ENCODE assay signal across 8 cellular contexts in genomic region chr16:71537643-71538042, GRCh38. TPM values are rescaled to one million over a fixed set of nuclear protein-coding genes. Genes with fewer than 3 reads are reported as not detected.
DNase-seq lines count a peak whose midpoint lies in the region; ATAC-seq and TF ChIP-seq lines count a peak whose summit lies in the region.

No MANE protein-coding gene starts in this region.

- ATAC-seq in CD4-positive, alpha-beta T cell (ENCODE audit: poor library complexity) = peak; percentile 54
- ATAC-seq in GM19023 (IDR thresholded peaks at IDR 0.05; ENCODE audit: unreplicated experiment) (peak; percentile 81), T-cell (replicated peaks in 1 of 4) (peak in 3 of 4 experiments; percentile 49 to 56 (median 51))
- ATAC-seq in naive thymus-derived CD4-positive, alpha-beta T cell = peak; percentile 55

- H3K9ac ChIP-seq in Karpas-422 (ENCODE audit: low read length) = no peak overlapping the region

- no peaks in the 10 kb centered on the region for H4K20me1 ChIP-seq in Karpas-422 (ENCODE audit: insufficient read depth, low read depth, low read length)

- DNase-seq in CD4-positive, alpha-beta T cell = peak in 7 of 10 experiments; percentile 2 to 15 (median 7)
- DNase-seq in Karpas-422 (peak; percentile 83), T-cell (peak in 21 of 34 experiments; percentile 1 to 35 (median 10)), dorsolateral prefrontal cortex (peak in 5 of 10 donors; percentile 3 to 43 (median 35)), hippocampal formation (lab: John Stamatoyannopoulos, UW) (no peak), NK-92 (lab: John Stamatoyannopoulos, UW; ENCODE audit: unreplicated experiment) (no peak)
- peak in 6 of 9 donors; percentile 5 to 28 (median 10) for DNase-seq in naive thymus-derived CD4-positive, alpha-beta T cell

- H2AFZ ChIP-seq in Karpas-422 (ENCODE audit: low read length) = no peak overlapping the region

- peaks cover 11% of the 10 kb centered on the region for H3K27me3 Mint-ChIP-seq in CD4-positive, alpha-beta T cell
- peaks cover 8% of the 10 kb centered on the region in 2 donors for H3K27me3 Mint-ChIP-seq in T-cell
- peaks cover 4 to 7% (median 5%) of the 10 kb centered on the region in 5 donors for H3K27me3 Mint-ChIP-seq in naive thymus-derived CD4-positive, alpha-beta T cell

- H3K9me2 ChIP-seq in Karpas-422 (replicated peaks; ENCODE audit: insufficient read depth, low read length) = no peaks in the 10 kb centered on the region

- H3K9me3 ChIP-seq in CD4-positive, alpha-beta T cell (ENCODE audit: control insufficient read depth, low read length) = no peaks in the 10 kb centered on the region
- H3K9me3 ChIP-seq in Karpas-422 (ENCODE audit: low read length) = no peaks in the 10 kb centered on the region
- no peaks in the 10 kb centered on the region for H3K9me3 ChIP-seq in naive thymus-derived CD4-positive, alpha-beta T cell (ENCODE audit: control insufficient read depth in 2 of 3, low read length in 3 of 3)

- H3K27ac Mint-ChIP-seq in CD4-positive, alpha-beta T cell = no peak overlapping the region
- H3K27ac Mint-ChIP-seq in T-cell = no peak overlapping the region
- no peak overlapping the region for H3K27ac Mint-ChIP-seq in naive thymus-derived CD4-positive, alpha-beta T cell

- H3K27ac ChIP-seq in CD4-positive, alpha-beta T cell (ENCODE audit: low read depth, low read length) = no peak overlapping the region
- no peak overlapping the region for H3K27ac ChIP-seq in Karpas-422 (ENCODE audit: low read length)
- H3K27ac ChIP-seq in dorsolateral prefrontal cortex = no peak overlapping the region
- H3K27ac ChIP-seq in naive thymus-derived CD4-positive, alpha-beta T cell (ENCODE audit: low read depth, low read length) = no peak overlapping the region

- H3K4me3 Mint-ChIP-seq in CD4-positive, alpha-beta T cell = no peak overlapping the region
- H3K4me3 Mint-ChIP-seq in T-cell = no peak overlapping the region
- no peak overlapping the region for H3K4me3 Mint-ChIP-seq in naive thymus-derived CD4-positive, alpha-beta T cell

- no peaks in the 10 kb centered on the region for H3K79me2 ChIP-seq in Karpas-422 (ENCODE audit: low read length)

- intact Hi-C loops in CD4-positive, alpha-beta T cell (cut with DNase I, micrococcal nuclease) = loop anchor here in 1 of 2 experiments (1.0 kb wide), 1 partner anchor 125 kb away; no protein-coding TSS in a partner anchor
- intact Hi-C loops in dorsolateral prefrontal cortex (cut with DNase I) = no loop called here
- intact Hi-C loops in naive thymus-derived CD4-positive, alpha-beta T cell (cut with micrococcal nuclease) = loop anchor here (1.0 kb wide), 2 partner anchors 124 to 125 kb away; no protein-coding TSS in a partner anchor

- H3K27me3 ChIP-seq in CD4-positive, alpha-beta T cell (ENCODE audit: control insufficient read depth, insufficient read depth, low read length) = no peaks in the 10 kb centered on the region
- H3K27me3 ChIP-seq in Karpas-422 (ENCODE audit: low read length) = no peaks in the 10 kb centered on the region
- peaks cover 0 to 5% (median 0%) of the 10 kb centered on the region in 45 donors for H3K27me3 ChIP-seq in dorsolateral prefrontal cortex
- no peaks in the 10 kb centered on the region for H3K27me3 ChIP-seq in naive thymus-derived CD4-positive, alpha-beta T cell (ENCODE audit: control insufficient read depth in 2 of 2, insufficient read depth in 2 of 2, low read length in 2 of 2)

- POLR2A ChIA-PET in CD4-positive, alpha-beta T cell (lab: Charles Lee) = no interaction called here
- POLR2A ChIA-PET in T-cell (lab: Charles Lee) = no interaction called here
- POLR2A ChIA-PET in naive thymus-derived CD4-positive, alpha-beta T cell (lab: Charles Lee) = no interaction called here

- peak; percentile 42 for TF ChIP-seq CTCF in CD4-positive, alpha-beta T cell (IDR thresholded peaks at IDR 0.05)
- TF ChIP-seq CTCF in dorsolateral prefrontal cortex (IDR thresholded peaks at IDR 0.05 in 54 of 56, conservative IDR thresholded peaks at IDR 0.05 in 2 of 56; ENCODE audit: low read depth in 1 of 56, partially characterized antibody in 56 of 56) = peak in 53 of 56 donors; percentile 19 to 65 (median 47)

- H3K4me1 ChIP-seq in Karpas-422 (ENCODE audit: low read length) = no peaks in the 10 kb centered on the region
- no peaks in the 10 kb centered on the region for H3K4me1 ChIP-seq in naive thymus-derived CD4-positive, alpha-beta T cell (ENCODE audit: control insufficient read depth in 2 of 2, insufficient read depth in 2 of 2, low read length in 2 of 2)

- H3K36me3 Mint-ChIP-seq in CD4-positive, alpha-beta T cell (ENCODE audit: low read depth) = no peaks in the 10 kb centered on the region
- H3K36me3 Mint-ChIP-seq in T-cell = no peaks in the 10 kb centered on the region
- H3K36me3 Mint-ChIP-seq in naive thymus-derived CD4-positive, alpha-beta T cell = no peaks in the 10 kb centered on the region

- CTCF ChIA-PET in CD4-positive, alpha-beta T cell (lab: Charles Lee) = interaction anchor here (0.9 kb wide), 1 partner anchor 125 kb away, joined by 3 read pairs; no protein-coding TSS in a partner anchor
- CTCF ChIA-PET in T-cell (lab: Charles Lee) = interaction anchor here in 1 of 2 donors (2.5 kb wide), 1 partner anchor 73 kb away, joined by 10 read pairs; no protein-coding TSS in a partner anchor
- CTCF ChIA-PET in naive thymus-derived CD4-positive, alpha-beta T cell (lab: Charles Lee) = interaction anchor here (1.0 to 1.9 kb wide), 2 partner anchors 16 to 125 kb away, joined by 3 to 5 read pairs; no protein-coding TSS in a partner anchor

- H3K4me2 ChIP-seq in Karpas-422 (ENCODE audit: low read depth, low read length, poor library complexity, severe bottlenecking) = no peak overlapping the region

- H3K36me3 ChIP-seq in Karpas-422 (ENCODE audit: insufficient read depth, low read length) = no peaks in the 10 kb centered on the region
- H3K36me3 ChIP-seq in naive thymus-derived CD4-positive, alpha-beta T cell (ENCODE audit: control insufficient read depth in 2 of 3, insufficient read depth in 3 of 3, low read length in 3 of 3) = no peaks in the 10 kb centered on the region

- no peaks in the 10 kb centered on the region for H3K4me1 Mint-ChIP-seq in CD4-positive, alpha-beta T cell (ENCODE audit: low read depth)
- H3K4me1 Mint-ChIP-seq in T-cell = peaks cover 3 to 6% (median 4%) of the 10 kb centered on the region in 3 donors
- peaks cover 0 to 5% (median 4%) of the 10 kb centered on the region in 7 donors for H3K4me1 Mint-ChIP-seq in naive thymus-derived CD4-positive, alpha-beta T cell

- no peaks in the 10 kb centered on the region for H3K9me3 Mint-ChIP-seq in CD4-positive, alpha-beta T cell
- no peaks in the 10 kb centered on the region for H3K9me3 Mint-ChIP-seq in T-cell
- H3K9me3 Mint-ChIP-seq in naive thymus-derived CD4-positive, alpha-beta T cell = peaks cover 0 to 1% (median 0%) of the 10 kb centered on the region in 11 donors

- H3K4me3 ChIP-seq in Karpas-422 (ENCODE audit: low read length) (no peak overlapping the region), dorsolateral prefrontal cortex (no peak overlapping the region)
- H3K4me3 ChIP-seq in naive thymus-derived CD4-positive, alpha-beta T cell (ENCODE audit: low read length) = no peak overlapping the region

RNA-seq across cellular contexts. Expression of gene CHST4, which starts 11.4 kb away (rescaled TPM):
- total RNA-seq in CD4-positive, alpha-beta T cell = not detected
- total RNA-seq in Karpas-422 (2014; rRNA removed; shearing (Covaris generic); ENCODE audit: low replicate concordance) = 0.22 TPM in 2 replicates
- total RNA-seq in T-cell = under 1 TPM in 1 of 5 donors, not detected in 4; 0.23 TPM
- total RNA-seq in dorsolateral prefrontal cortex = 1 to 10 TPM in 1 of 120 experiments, under 1 TPM in 67, not detected in 52; 0.16 to 1.2 (median 0.44) TPM
- total RNA-seq in naive thymus-derived CD4-positive, alpha-beta T cell = not detected
- not detected for polyA plus RNA-seq in naive thymus-derived CD4-positive, alpha-beta T cell

RNA-seq across cellular contexts. Expression of gene TAT, which starts 39.2 kb away (rescaled TPM):
- total RNA-seq in CD4-positive, alpha-beta T cell = not detected
- not detected in 2 replicates for total RNA-seq in Karpas-422 (2014; rRNA removed; shearing (Covaris generic); ENCODE audit: low replicate concordance)
- 1 to 10 TPM in 1 of 5 donors, under 1 TPM in 2, not detected in 2; 0.49 to 1.1 (median 0.66) TPM for total RNA-seq in T-cell
- under 1 TPM in 14 of 120 experiments, not detected in 106; 0.07 to 0.49 (median 0.17) TPM for total RNA-seq in dorsolateral prefrontal cortex
- not detected for total RNA-seq in naive thymus-derived CD4-positive, alpha-beta T cell
- under 1 TPM; 0.10 to 0.53 TPM for polyA plus RNA-seq in naive thymus-derived CD4-positive, alpha-beta T cell

RNA-seq across cellular contexts. Expression of gene ZNF19, which starts 48.5 kb away (rescaled TPM):
- 1 to 10 TPM; 4.6 to 6.4 TPM for total RNA-seq in CD4-positive, alpha-beta T cell
- 5.7 and 6.6 TPM in 2 replicates for total RNA-seq in Karpas-422 (2014; rRNA removed; shearing (Covaris generic); ENCODE audit: low replicate concordance)
- 1 to 10 TPM; 6.9 to 9.4 (median 8.4) TPM for total RNA-seq in T-cell
- total RNA-seq in dorsolateral prefrontal cortex = 10 to 100 TPM in 26 of 120 experiments, 1 to 10 TPM in 94; 2.2 to 13.2 (median 8.1) TPM
- total RNA-seq in naive thymus-derived CD4-positive, alpha-beta T cell = 10 to 100 TPM in 2 of 5 experiments, 1 to 10 TPM in 3; 3.6 to 12.9 (median 6.4) TPM
- 1 to 10 TPM; 1.7 to 3.9 TPM for polyA plus RNA-seq in naive thymus-derived CD4-positive, alpha-beta T cell

Comparison
In these comparisons a context has a peak if more than half of its experiments do, and no peak if none do; other contexts are left out.
1. DNase-seq: peak in CD4-positive, alpha-beta T cell (7 of 10), Karpas-422 (single experiment), T-cell (21 of 34) and naive thymus-derived CD4-positive, alpha-beta T cell (6 of 9); none in hippocampal formation (0 of 2) and NK-92 (single experiment).
2. intact Hi-C loops: an anchor here in naive thymus-derived CD4-positive, alpha-beta T cell (1.0 kb wide); none called in dorsolateral prefrontal cortex.
3. Peak in every context shown above with its lines, with median percentiles within 50 percentile points of each other: ATAC-seq.